In the genomic region with DNA sequence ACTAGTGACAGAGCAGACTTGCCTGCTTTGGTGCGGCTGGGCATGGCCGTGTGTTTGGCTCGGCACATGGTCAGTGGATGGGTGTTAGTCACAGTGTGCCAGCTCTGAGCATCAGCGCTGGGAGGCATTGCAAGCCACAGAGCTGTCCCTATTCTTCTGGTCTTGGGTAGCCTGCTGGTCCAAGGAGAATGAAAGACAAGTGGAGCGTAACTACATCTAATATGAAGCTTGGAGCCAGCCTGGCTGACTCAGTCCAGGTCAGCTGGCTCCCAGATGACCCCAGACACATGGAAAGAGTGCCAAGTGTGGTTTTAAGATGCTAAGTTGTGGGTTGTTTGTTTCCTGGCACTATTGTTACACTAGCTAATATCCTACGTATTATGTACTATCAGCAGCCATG, we compare ENCODE assay signal across 19 cellular contexts.
DNase-seq lines count a peak whose midpoint lies in the region; ATAC-seq and TF ChIP-seq lines count a peak whose summit lies in the region.
"Had no signal": no experiment of that assay in that cellular context is flagged by ENCODE, and none has a peak within 500 bp of the region (broad histone marks: within the 10 kb centered on the region; RNA-seq: fewer than 3 reads in every experiment).

No MANE protein-coding gene starts in this region.

- H3K4me3 ChIP-seq in HFF-Myc (replicated peaks; ENCODE audit: low read depth, low read length) (no peak overlapping the region), kidney epithelial cell (ENCODE audit: low read depth, low read length) (no peak overlapping the region)
- H3K4me3 ChIP-seq: Peyer's patch had no signal

- no peak for ATAC-seq in GM19023 (IDR thresholded peaks at IDR 0.05; ENCODE audit: unreplicated experiment)
- no peak for ATAC-seq in GM21367 (IDR thresholded peaks at IDR 0.05; ENCODE audit: unreplicated experiment)

- H3K27me3 Mint-ChIP-seq in activated naive CD8-positive, alpha-beta T cell treated with anti-CD3 and anti-CD28 coated beads for 36 hours, result no peaks in the 10 kb centered on the region
- H3K27me3 Mint-ChIP-seq in nephron progenitor cell (ENCODE audit: low read depth, poor library complexity), result peaks cover 3% of the 10 kb centered on the region
- H3K27me3 Mint-ChIP-seq: B cell; CD4-positive, alpha-beta T cell had no signal

- no peak overlapping the region for H3K27ac Mint-ChIP-seq in activated naive CD8-positive, alpha-beta T cell treated with anti-CD3 and anti-CD28 coated beads for 36 hours
- no peak overlapping the region for H3K27ac Mint-ChIP-seq in nephron progenitor cell
- H3K27ac Mint-ChIP-seq: B cell; CD4-positive, alpha-beta T cell had no signal

- no peak for TF ChIP-seq CTCF in HFF-Myc (IDR thresholded peaks at IDR 0.05; ENCODE audit: low read depth, low read length, missing control alignments)
- no peak for TF ChIP-seq CTCF in kidney epithelial cell (IDR thresholded peaks at IDR 0.05; ENCODE audit: insufficient read depth, low read length, poor library complexity, severe bottlenecking)
- TF ChIP-seq CTCF in nephron progenitor cell (IDR thresholded peaks at IDR 0.05), result no peak

- DNase-seq in HFF-Myc (ENCODE audit: extremely low read depth, low read depth) (peak; percentile 5), astrocyte of the hippocampus (ENCODE audit: low read depth, low spot score) (peak; percentile 78), kidney epithelial cell (ENCODE audit: low read depth) (peak; percentile 21), retina (peak; percentile 80), nephron progenitor cell (no peak)
- DNase-seq in activated naive CD8-positive, alpha-beta T cell treated with anti-CD3 and anti-CD28 coated beads for 36 hours, result no peak
- DNase-seq: CD4-positive, alpha-beta T cell; DND-41; GF-D8; KG1; MM.1S; NCI-H1105; NCI-H1694 treated with DMSO at 0.1 percent for 48 hours; NCI-H446 treated with DMSO at 0.1 percent for 48 hours; NCI-H82; Peyer's patch had no signal

- H3K36me3 Mint-ChIP-seq in activated naive CD8-positive, alpha-beta T cell treated with anti-CD3 and anti-CD28 coated beads for 36 hours, result no peaks in the 10 kb centered on the region
- peaks cover 5% of the 10 kb centered on the region for H3K36me3 Mint-ChIP-seq in nephron progenitor cell (ENCODE audit: low read depth)

- H3K9me3 Mint-ChIP-seq in activated naive CD8-positive, alpha-beta T cell treated with anti-CD3 and anti-CD28 coated beads for 36 hours, result peaks cover 3% of the 10 kb centered on the region
- H3K9me3 Mint-ChIP-seq in nephron progenitor cell, result peaks cover 8% of the 10 kb centered on the region

- no peak overlapping the region for H3K4me3 Mint-ChIP-seq in activated naive CD8-positive, alpha-beta T cell treated with anti-CD3 and anti-CD28 coated beads for 36 hours
- no peak overlapping the region for H3K4me3 Mint-ChIP-seq in nephron progenitor cell
- H3K4me3 Mint-ChIP-seq: B cell; CD4-positive, alpha-beta T cell had no signal

- no peaks in the 10 kb centered on the region for H3K36me3 ChIP-seq in kidney epithelial cell (ENCODE audit: control insufficient read depth, insufficient read depth, low read length)
- H3K36me3 ChIP-seq: Peyer's patch had no signal

- H3K27me3 ChIP-seq in kidney epithelial cell (ENCODE audit: control insufficient read depth, insufficient read depth, low read length), result no peaks in the 10 kb centered on the region
- H3K27me3 ChIP-seq: Peyer's patch had no signal

- no peaks in the 10 kb centered on the region for H3K4me1 Mint-ChIP-seq in activated naive CD8-positive, alpha-beta T cell treated with anti-CD3 and anti-CD28 coated beads for 36 hours
- peaks cover 34% of the 10 kb centered on the region for H3K4me1 Mint-ChIP-seq in nephron progenitor cell
- H3K4me1 Mint-ChIP-seq: B cell had no signal

Comparison
In these comparisons a context has a peak if more than half of its experiments do, and no peak if none do; other contexts are left out.
1. DNase-seq: peak in HFF-Myc (single experiment), astrocyte of the hippocampus (single experiment), kidney epithelial cell (single experiment) and retina (single experiment); none in activated naive CD8-positive, alpha-beta T cell treated with anti-CD3 and anti-CD28 coated beads for 36 hours (single experiment) and nephron progenitor cell (single experiment).